In genomic region chr2:112139033-112139614, GRCh38 we compare ENCODE assay signal across 9 cellular contexts. TPM values are rescaled to one million over a fixed set of nuclear protein-coding genes. Genes with fewer than 3 reads are reported as not detected.
A peak's percentile ranks its signal among the peaks of the same experiment; 100 is the strongest.
DNase-seq lines count a peak whose midpoint lies in the region; ATAC-seq, FAIRE-seq and TF ChIP-seq lines count a peak whose summit lies in the region.
"Not testable (repeated sequence)": the region's sequence is repeated elsewhere in the genome, so short reads cannot be mapped to it uniquely, and the experiment has no call there.
"Had no signal": no experiment of that assay in that cellular context is flagged by ENCODE, and none has a peak within 500 bp of the region (broad histone marks: within the 10 kb centered on the region; RNA-seq: fewer than 3 reads in every experiment).

No MANE protein-coding gene starts in this region.

- not testable (repeated sequence) for H3K18ac ChIP-seq in H9 (ENCODE audit: insufficient read length, low read depth, low read length); trophoblast cell (ENCODE audit: low read length)

- not testable (repeated sequence) for H2BK20ac ChIP-seq in H9 (ENCODE audit: low read depth, low read length, poor library complexity, severe bottlenecking)

- H3K4me1 Mint-ChIP-seq in H9 (peaks cover 6 to 18% of the 10 kb centered on the region in 2 experiments), chondrocyte (ENCODE audit: low read depth) (peaks cover 12% of the 10 kb centered on the region)

- H3K36me3 ChIP-seq in HepG2 (replicated peaks in 1 of 2; ENCODE audit: control insufficient read depth in 1 of 2, insufficient read depth in 2 of 2, low read length in 2 of 2); trophoblast cell (ENCODE audit: control insufficient read depth in 1 of 2, insufficient read depth in 2 of 2, low read length in 2 of 2); tibial artery: not testable (repeated sequence)

- not testable (repeated sequence) for H4K5ac ChIP-seq in H9 (ENCODE audit: insufficient read length, low read depth, low read length)

- not testable (repeated sequence) for H4K91ac ChIP-seq in H9 (ENCODE audit: insufficient read length, low read depth, low read length); trophoblast cell (ENCODE audit: low read depth, low read length)

- not testable (repeated sequence) for BruUV-seq in HepG2 (replicated peaks; lab: Mats Ljungman, UMichigan)

- in situ Hi-C loops in HepG2 (cut with HindIII; ENCODE audit: extremely low pct_ligation_motif_present, low pct_unique_long_range_greater_than_20kb) = not testable (repeated sequence)

- not testable (repeated sequence) for FAIRE-seq in HepG2 (lab: Jason Lieb, UNC)

- H3K27ac Mint-ChIP-seq in H9; chondrocyte (ENCODE audit: unreplicated experiment): not testable (repeated sequence)

- DNase-seq in AG10803 (ENCODE audit: low read depth); H9; chondrocyte (ENCODE audit: low spot score); foreskin fibroblast; HepG2 (ENCODE audit: low spot score); trophoblast cell; tibial artery: not testable (repeated sequence)

- H3K27me3 ChIP-seq in H9 (ENCODE audit: insufficient read depth, low read length) = peaks cover 26% of the 10 kb centered on the region
- H3K27me3 ChIP-seq in HepG2 (ENCODE audit: control insufficient read depth in 1 of 2, insufficient read depth in 2 of 2, low read length in 2 of 2); tibial artery: not testable (repeated sequence)
- H3K27me3 ChIP-seq in trophoblast cell (ENCODE audit: insufficient read depth, low read length) = peaks cover 20% of the 10 kb centered on the region

- not testable (repeated sequence) for H3K9ac ChIP-seq in H9 (ENCODE audit: extremely low read depth, insufficient read length, low read length); trophoblast cell (ENCODE audit: low read length)
- H3K9ac ChIP-seq in HepG2 (ENCODE audit: insufficient read depth, low read depth, low read length) = peak overlapping the region; percentile 67; the same call in 1 of the 2 replicates

- H2BK120ac ChIP-seq in H9 (ENCODE audit: low read depth, low read length, poor library complexity, severe bottlenecking); trophoblast cell (ENCODE audit: insufficient read depth, low read length, poor library complexity): not testable (repeated sequence)

- H2BK5ac ChIP-seq in H9 (ENCODE audit: insufficient read length, low read length); trophoblast cell (ENCODE audit: low read depth, low read length, poor library complexity): not testable (repeated sequence)

- H2AK5ac ChIP-seq in H9 (ENCODE audit: insufficient read length, low read length); trophoblast cell (ENCODE audit: low read length): not testable (repeated sequence)

- intact Hi-C loops in HepG2 (cut with micrococcal nuclease; ENCODE audit: unreplicated experiment) = loop anchor here (5.0 kb wide), 1 partner anchor 113 kb away; no protein-coding TSS in a partner anchor
- intact Hi-C loops in tibial artery (cut with DNase I; ENCODE audit: low total_unique reads) = not testable (repeated sequence)

- not testable (repeated sequence) for H3K4me2 ChIP-seq in H9 (ENCODE audit: insufficient read depth, insufficient read length, low read length)
- H3K4me2 ChIP-seq in HepG2 (ENCODE audit: low read depth, low read length) (peak overlapping the region; percentile 95), trophoblast cell (ENCODE audit: low read length) (peak overlapping the region; percentile 60)

- not testable (repeated sequence) for TF ChIP-seq RAD21 in HepG2 (CRISPR knock-in tag; IDR thresholded peaks at IDR 0.05)

- H2BK15ac ChIP-seq in H9 (ENCODE audit: low read depth, low read length) = not testable (repeated sequence)

- not testable (repeated sequence) for TF ChIP-seq CTCF in AG10803 (conservative IDR thresholded peaks at IDR 0.05; ENCODE audit: low read length); H9 (conservative IDR thresholded peaks at IDR 0.05); WI38 (IDR thresholded peaks at IDR 0.05; ENCODE audit: low read depth, low read length); chondrocyte (IDR thresholded peaks at IDR 0.05); foreskin fibroblast (IDR thresholded peaks at IDR 0.05; ENCODE audit: low read depth, low read length); HepG2 (CRISPR knock-in tag; IDR thresholded peaks at IDR 0.05); tibial artery (IDR thresholded peaks at IDR 0.05)

- CTCF ChIA-PET in HepG2 (lab: Yijun Ruan, JAX; ENCODE audit: low intra/inter-chr PET ratio, low total read pairs) = not testable (repeated sequence)

- peaks cover 80% of the 10 kb centered on the region for H3K27me3 Mint-ChIP-seq in H9 (ENCODE audit: low read depth)
- H3K27me3 Mint-ChIP-seq in chondrocyte (ENCODE audit: low read depth) = not testable (repeated sequence)

- not testable (repeated sequence) for H3T11ph ChIP-seq in H9 (ENCODE audit: low read length)

- not testable (repeated sequence) for H3K23ac ChIP-seq in H9 (ENCODE audit: insufficient read length, low read depth, low read length); trophoblast cell (ENCODE audit: low read length)

- not testable (repeated sequence) for H3K79me2 ChIP-seq in H9 (ENCODE audit: insufficient read depth, low read length); HepG2 (ENCODE audit: insufficient read depth, low read length); trophoblast cell (ENCODE audit: control insufficient read depth, insufficient read depth, low read length, poor library complexity)

- H3K4me1 ChIP-seq in H9 (ENCODE audit: insufficient read depth, low read length); trophoblast cell (ENCODE audit: control insufficient read depth in 1 of 2, insufficient read depth in 2 of 2, low read length in 2 of 2): not testable (repeated sequence)
- peaks cover 28% of the 10 kb centered on the region for H3K4me1 ChIP-seq in HepG2 (ENCODE audit: insufficient read depth, low read length)
- peaks cover 0 to 25% (median 7%) of the 10 kb centered on the region in 4 donors for H3K4me1 ChIP-seq in tibial artery

- POLR2A ChIA-PET in HepG2 (lab: Yijun Ruan, JAX) = not testable (repeated sequence)

- not testable (repeated sequence) for TF ChIP-seq POLR2A in HepG2 (IDR thresholded peaks at IDR 0.05; ENCODE audit: insufficient read depth in 1 of 2, low read depth in 2 of 2, low read length in 2 of 2)

- H3K9me3 Mint-ChIP-seq in H9; chondrocyte (ENCODE audit: low read depth): not testable (repeated sequence)

- H3K9me3 ChIP-seq in H9 (ENCODE audit: control insufficient read depth, low read depth, low read length); HepG2 (ENCODE audit: low read length); trophoblast cell (ENCODE audit: insufficient read depth, low read depth, low read length); tibial artery: not testable (repeated sequence)

- not testable (repeated sequence) for H3K36me3 Mint-ChIP-seq in H9 (ENCODE audit: insufficient read depth in 1 of 3, low read depth in 3 of 3); chondrocyte (ENCODE audit: low read depth)

- H2BK12ac ChIP-seq in H9 (ENCODE audit: insufficient read length, low read depth, low read length); trophoblast cell (ENCODE audit: low read length): not testable (repeated sequence)

- not testable (repeated sequence) for ATAC-seq in HepG2

- not testable (repeated sequence) for H3K79me1 ChIP-seq in H9 (ENCODE audit: insufficient read depth, low read depth, low read length, poor library complexity, severe bottlenecking); trophoblast cell (ENCODE audit: low read length)

- H3K23me2 ChIP-seq in H9 (ENCODE audit: insufficient read length, low read depth, low read length, poor library complexity, severe bottlenecking) = not testable (repeated sequence)

- not testable (repeated sequence) for TF ChIP-seq EP300 in HepG2 (IDR thresholded peaks at IDR 0.05; ENCODE audit: low read depth in 2 of 2, low read length in 2 of 2); HepG2 (CRISPR knock-in tag; IDR thresholded peaks at IDR 0.05; ENCODE audit: borderline replicate concordance)

- H4K20me1 ChIP-seq in H9 (ENCODE audit: control insufficient read depth, insufficient read depth, insufficient read length); HepG2 (ENCODE audit: insufficient read depth, low read length): not testable (repeated sequence)

- H4K12ac ChIP-seq in trophoblast cell (ENCODE audit: low read depth, low read length) = not testable (repeated sequence)

- H3K27ac ChIP-seq in H9 (ENCODE audit: insufficient read length, low read depth, low read length); trophoblast cell (ENCODE audit: low read depth, low read length): not testable (repeated sequence)
- H3K27ac ChIP-seq in HepG2 (ENCODE audit: extremely low read length, insufficient read depth, low read length) = peak overlapping the region; percentile 54
- H3K27ac ChIP-seq in tibial artery = peak overlapping the region; percentile 60 to 61

- no CpG with 5 or more reads among the region's 32 CpGs for WGBS in H9 (ENCODE audit: extremely low coverage, insufficient read length, low lambda C conversion rate)
- 10% methylated on average over 24 of the region's 32 CpGs for WGBS in HepG2 (ENCODE audit: low lambda C conversion rate)
- WGBS in trophoblast cell (ENCODE audit: extremely low coverage, insufficient coverage, insufficient read length) = no CpG with 5 or more reads among the region's 32 CpGs

- H3K4ac ChIP-seq in H9 (ENCODE audit: low read depth, low read length); trophoblast cell (ENCODE audit: low read depth, low read length): not testable (repeated sequence)

- not testable (repeated sequence) for H2AFZ ChIP-seq in H9 (ENCODE audit: low read length); HepG2 (ENCODE audit: low read length); trophoblast cell (ENCODE audit: insufficient read depth, low read length, poor library complexity)

- H3K56ac ChIP-seq in H9 (ENCODE audit: insufficient read length, low read depth, low read length) = not testable (repeated sequence)

- H3K4me3 Mint-ChIP-seq in H9 (peak overlapping the region; percentile 73 to 85), chondrocyte (ENCODE audit: unreplicated experiment) (peak overlapping the region; percentile 74)

- not testable (repeated sequence) for H3K14ac ChIP-seq in H9 (ENCODE audit: insufficient read depth, low read length); trophoblast cell (ENCODE audit: low read length)

- H3K4me3 ChIP-seq in AG10803 (ENCODE audit: low read length) (0 out of 2 replicates have a peak overlapping the region, but pooled peaks have one; percentile 15), WI38 (ENCODE audit: low read depth, low read length) (peak overlapping the region; percentile 65), foreskin fibroblast (ENCODE audit: low read depth in 1 of 2, low read length in 2 of 2) (peak overlapping the region; percentile 52 to 69), HepG2 (replicated peaks in 1 of 3; ENCODE audit: insufficient read depth in 1 of 3, low read depth in 2 of 3, low read length in 3 of 3) (peak overlapping the region in 2 of 3 experiments; percentile 63 to 83; a peak in 3 of 6 replicates), trophoblast cell (ENCODE audit: low read depth, low read length) (peak overlapping the region; percentile 67), tibial artery (peak overlapping the region; percentile 53 to 77)

- H4K8ac ChIP-seq in H9 (replicated peaks; ENCODE audit: insufficient read length, low read depth, low read length); trophoblast cell (ENCODE audit: low read depth, low read length): not testable (repeated sequence)

RNA-seq across cellular contexts. Expression of gene FBLN7, which starts 0.9 kb away (rescaled TPM):
- total RNA-seq in H9 (2021) (1.3 and 1.4 TPM in 2 replicates), chondrocyte (0.77 to 1.3 TPM (median 1.0 TPM) in 3 replicates), HepG2 (2016; rRNA removed; fragmentation: Illumina TruSeq; extraction: Trizol) (0.95 and 1.4 TPM in 2 replicates)
- total RNA-seq in HepG2 (2016; cell fraction: cytosol; rRNA removed; fragmentation: Illumina TruSeq; extraction: Trizol; ENCODE audit: low read depth) = 0.53 and 1.0 TPM in 2 replicates
- total RNA-seq in HepG2 (2016; cell fraction: insoluble cytoplasmic fraction; rRNA removed; fragmentation: Illumina TruSeq; extraction: Trizol) = 0.52 and 1.1 TPM in 2 replicates
- 0.87 and 0.90 TPM in 2 replicates for total RNA-seq in HepG2 (2016; cell fraction: membrane; rRNA removed; fragmentation: Illumina TruSeq; extraction: Trizol)
- total RNA-seq in HepG2 (2016; cell fraction: nucleus; rRNA removed; fragmentation: Illumina TruSeq; extraction: Trizol) = 2.6 and 2.7 TPM in 2 replicates
- 2.3 and 2.4 TPM in 2 replicates for polyA plus RNA-seq in HepG2 (2011; rRNA removed)
- 2.2 and 2.5 TPM in 2 replicates for polyA plus RNA-seq in HepG2 (2011; cell fraction: cytosol; rRNA removed)
- 5.3 and 6.4 TPM in 2 replicates for polyA plus RNA-seq in HepG2 (2011; cell fraction: nucleus; rRNA removed)
- polyA plus RNA-seq in HepG2 (2012) = 5.1 and 5.4 TPM in 2 replicates
- 1.1 and 1.2 TPM in 2 replicates for polyA plus RNA-seq in HepG2 (2016; cell fraction: cytosol; fragmentation: Illumina TruSeq; extraction: Trizol; ENCODE audit: low read depth)
- polyA plus RNA-seq in HepG2 (2016; cell fraction: insoluble cytoplasmic fraction; fragmentation: Illumina TruSeq; extraction: Trizol; ENCODE audit: low read depth) = 2.1 and 2.2 TPM in 2 replicates
- 1.6 and 1.7 TPM in 2 replicates for polyA plus RNA-seq in HepG2 (2016; cell fraction: membrane; fragmentation: Illumina TruSeq; extraction: Trizol; ENCODE audit: low read depth)
- polyA plus RNA-seq in HepG2 (2016; cell fraction: nucleus; fragmentation: Illumina TruSeq; extraction: Trizol; ENCODE audit: insufficient read depth, low read depth) = 6.5 TPM in 2 replicates
- 3.2 TPM in 1 of 2 replicates, not detected in the other for polyA minus RNA-seq in HepG2 (2011; rRNA and poly(A)+ RNA removed; ENCODE audit: low replicate concordance)
- 1.6 and 2.9 TPM in 2 replicates for polyA minus RNA-seq in HepG2 (2011; cell fraction: cytosol; rRNA and poly(A)+ RNA removed)
- 3.4 and 4.0 TPM in 2 replicates for polyA minus RNA-seq in HepG2 (2011; cell fraction: nucleus; rRNA and poly(A)+ RNA removed)
- polyA plus RNA-seq in trophoblast cell (2013) = 2.7 TPM in 2 replicates
- polyA plus RNA-seq: CD14-positive monocyte had no signal

Comparison
In these comparisons a context has a peak if more than half of its experiments do, and no peak if none do; other contexts are left out.
1. H3K4me3 ChIP-seq: peak in every context shown above with its lines; median percentile 73 in HepG2; 67 in trophoblast cell; 65 in WI38; 65 in tibial artery; 60 in foreskin fibroblast; 15 in AG10803.